In the genomic region with DNA sequence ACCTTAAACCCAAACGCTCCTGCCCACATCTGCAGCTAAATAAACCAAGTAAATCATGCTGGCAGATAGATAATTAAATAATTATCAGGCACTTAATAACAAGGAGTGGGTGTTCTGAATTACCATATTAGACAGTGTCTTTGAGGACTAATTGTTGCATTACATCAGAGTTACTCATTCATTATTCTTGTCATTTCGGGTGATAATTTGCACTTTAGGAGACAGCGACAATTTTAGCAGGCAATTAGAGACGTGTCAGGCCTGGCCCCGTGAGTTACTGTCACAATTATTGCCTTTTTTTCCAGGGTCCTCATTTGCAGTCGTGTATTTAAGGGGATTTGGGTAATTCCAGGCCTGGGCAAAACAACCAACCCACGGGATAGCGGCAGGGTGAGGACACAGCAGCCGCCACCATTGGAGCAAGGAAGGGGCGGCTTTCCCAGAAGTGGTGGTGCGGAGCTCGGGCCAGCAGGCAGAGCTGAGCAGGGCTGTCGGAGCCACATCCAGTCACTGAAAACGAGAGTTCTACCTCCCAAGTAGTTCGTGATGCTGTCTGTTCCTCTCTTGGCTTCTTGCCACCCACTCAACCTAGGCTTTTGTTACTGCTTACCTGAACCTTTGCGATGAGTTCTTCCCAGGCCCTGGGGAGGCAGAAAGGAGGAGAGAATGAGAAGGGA, we compare ENCODE assay signal across 10 cellular contexts.
DNase-seq lines count a peak whose midpoint lies in the region; ATAC-seq and TF ChIP-seq lines count a peak whose summit lies in the region.
"Had no signal": no experiment of that assay in that cellular context is flagged by ENCODE, and none has a peak within 500 bp of the region (broad histone marks: within the 10 kb centered on the region; RNA-seq: fewer than 3 reads in every experiment).

No MANE protein-coding gene starts in this region.

- no peak overlapping the region for H3K4me3 ChIP-seq in Karpas-422 (ENCODE audit: low read length)
- peak overlapping the region in 1 of 4 donors; percentile 3 for H3K4me3 ChIP-seq in esophagus squamous epithelium
- H3K4me3 ChIP-seq in tibial artery, result no peak overlapping the region

- no peaks in the 10 kb centered on the region for H3K27me3 ChIP-seq in Karpas-422 (ENCODE audit: low read length)
- H3K27me3 ChIP-seq in esophagus squamous epithelium, result peaks cover 0 to 4% (median 0%) of the 10 kb centered on the region in 4 donors
- no peaks in the 10 kb centered on the region for H3K27me3 ChIP-seq in tibial artery

- TF ChIP-seq CTCF in esophagus squamous epithelium (IDR thresholded peaks at IDR 0.05) (no peak), tibial artery (IDR thresholded peaks at IDR 0.05) (no peak)

- H4K20me1 ChIP-seq in Karpas-422 (ENCODE audit: insufficient read depth, low read depth, low read length), result no peaks in the 10 kb centered on the region

- no peak for TF ChIP-seq POLR2A in esophagus squamous epithelium (IDR thresholded peaks at IDR 0.05)

- H3K36me3 ChIP-seq in Karpas-422 (ENCODE audit: insufficient read depth, low read length) (no peaks in the 10 kb centered on the region), esophagus squamous epithelium (no peaks in the 10 kb centered on the region), tibial artery (no peaks in the 10 kb centered on the region)
- H3K36me3 ChIP-seq: WERI-Rb-1 had no signal

- H3K9ac ChIP-seq in Karpas-422 (ENCODE audit: low read length), result no peak overlapping the region

- no peak overlapping the region for H3K4me2 ChIP-seq in Karpas-422 (ENCODE audit: low read depth, low read length, poor library complexity, severe bottlenecking)

- no peaks in the 10 kb centered on the region for H3K4me1 ChIP-seq in Karpas-422 (ENCODE audit: low read length)
- peaks cover 0 to 40% (median 19%) of the 10 kb centered on the region in 3 donors for H3K4me1 ChIP-seq in esophagus squamous epithelium
- H3K4me1 ChIP-seq in tibial artery, result peaks cover 0 to 83% (median 42%) of the 10 kb centered on the region in 4 donors

- no peaks in the 10 kb centered on the region for H3K9me2 ChIP-seq in Karpas-422 (replicated peaks; ENCODE audit: insufficient read depth, low read length)

- H2AFZ ChIP-seq in Karpas-422 (ENCODE audit: low read length), result no peak overlapping the region

- ATAC-seq in HG02678 (IDR thresholded peaks at IDR 0.05; ENCODE audit: unreplicated experiment), result no peak
- no peak for ATAC-seq in GM18858 (IDR thresholded peaks at IDR 0.05; ENCODE audit: unreplicated experiment)
- ATAC-seq: naive thymus-derived CD4-positive, alpha-beta T cell had no signal

- intact Hi-C loops in esophagus squamous epithelium (cut with DNase I), result no loop called here
- intact Hi-C loops in tibial artery (cut with DNase I; ENCODE audit: low total_unique reads), result loop anchor here (10.0 kb wide), 1 partner anchor 212 kb away; no protein-coding TSS in a partner anchor

- 41% methylated on average over 10 to 11 of the region's 16 CpGs for WGBS in esophagus squamous epithelium, 2 donors

- H3K27ac ChIP-seq in Karpas-422 (ENCODE audit: low read length) (no peak overlapping the region), esophagus squamous epithelium (peak overlapping the region in 3 of 4 donors; percentile 48 to 62 (median 60)), tibial artery (peak overlapping the region; percentile 80 to 87)
- H3K27ac ChIP-seq: WERI-Rb-1 had no signal

- H3K79me2 ChIP-seq in Karpas-422 (ENCODE audit: low read length), result no peaks in the 10 kb centered on the region

- DNase-seq in Karpas-422, result peak; percentile 1
- peak; percentile 38 for DNase-seq in NCI-H2227 (lab: John Stamatoyannopoulos, UW; ENCODE audit: unreplicated experiment)
- DNase-seq in esophagus squamous epithelium (lab: John Stamatoyannopoulos, UW), result no peak
- no peak for DNase-seq in tibial artery
- no peak for DNase-seq in activated T-cell treated with anti-CD3 and anti-CD28 coated beads for 4 hours
- DNase-seq: naive thymus-derived CD4-positive, alpha-beta T cell; NCI-H187 treated with DMSO at 0.1 percent for 48 hours had no signal

- H3K9me3 ChIP-seq in Karpas-422 (ENCODE audit: low read length) (no peaks in the 10 kb centered on the region), esophagus squamous epithelium (no peaks in the 10 kb centered on the region), tibial artery (no peaks in the 10 kb centered on the region)

Comparison
In these comparisons a context has a peak if more than half of its experiments do, and no peak if none do; other contexts are left out.
1. DNase-seq: peak in Karpas-422 (single experiment) and NCI-H2227 (single experiment); none in esophagus squamous epithelium (single experiment), tibial artery (0 of 2) and activated T-cell treated with anti-CD3 and anti-CD28 coated beads for 4 hours (single experiment).